ENCODE assay signal across 9 cellular contexts in genomic region chr19:38650911-38651584, GRCh38. TPM values are rescaled to one million over a fixed set of nuclear protein-coding genes. Genes with fewer than 3 reads are reported as not detected.
A peak's percentile ranks its signal among the peaks of the same experiment; 100 is the strongest.
DNase-seq lines count a peak whose midpoint lies in the region; ATAC-seq and TF ChIP-seq lines count a peak whose summit lies in the region.
"Had no signal": no experiment of that assay in that cellular context is flagged by ENCODE, and none has a peak within 500 bp of the region (broad histone marks: within the 10 kb centered on the region; RNA-seq: fewer than 3 reads in every experiment).

No MANE protein-coding gene starts in this region.

- H3K36me3 ChIP-seq in heart right ventricle (peaks cover 0 to 19% (median 0%) of the 10 kb centered on the region in 9 donors), spleen (peaks cover 0 to 17% (median 0%) of the 10 kb centered on the region in 6 donors), SJCRH30 (peaks cover 5% of the 10 kb centered on the region; the same call in 1 of the 2 replicates)

- TF ChIP-seq CTCF in HFFc6 (IDR thresholded peaks at IDR 0.05) (no peak), VCaP (conservative IDR thresholded peaks at IDR 0.05) (no peak), heart right ventricle (IDR thresholded peaks at IDR 0.05) (no peak), spleen (IDR thresholded peaks at IDR 0.05 in 8 of 11, conservative IDR thresholded peaks at IDR 0.05 in 3 of 11) (peak in 1 of 11 experiments; percentile 19)

- DNase-seq in HFFc6 (peak; percentile 68), heart right ventricle (no peak), spleen (no peak), SK-N-DZ (ENCODE audit: low spot score) (no peak), SJCRH30 (no peak)
- no peak for DNase-seq in activated CD4-positive, alpha-beta T cell treated with anti-CD3 and anti-CD28 coated beads, Interleukin-2, amount 10 ng/mL, durations not matched to agents 24 days and 14 days
- DNase-seq: KG1 had no signal

- H3K27ac ChIP-seq in VCaP (peak overlapping the region; percentile 92), heart right ventricle (peak overlapping the region; percentile 77 to 99 (median 96)), spleen (peak overlapping the region in 7 of 8 donors; percentile 83 to 94 (median 93)), SJCRH30 (no peak overlapping the region)

- intact Hi-C loops in heart right ventricle (cut with DNase I): loop anchor here in 6 of 10 donors (5.0 to 10.0 kb wide), 8 partner anchors 41 to 194 kb away; partner anchors contain the start of genes ECH1 (in 1 of the 6) and HNRNPL (in 1 of the 6)
- intact Hi-C loops in spleen (cut with DNase I; ENCODE audit: low total_unique reads): loop anchor here (10.0 kb wide), 1 partner anchor 54 kb away; no protein-coding TSS in a partner anchor
- intact Hi-C loops in activated CD4-positive, alpha-beta T cell treated with anti-CD3 and anti-CD28 coated beads, Interleukin-2, amount 10 ng/mL, durations not matched to agents 24 days and 14 days (cut with micrococcal nuclease): no loop called here

- 38% methylated on average over 12 of the region's 12 CpGs for WGBS in heart right ventricle, 2 donors
- WGBS in spleen, 5 donors: 58 to 76% (median 68%) methylated on average over 12 of the region's 12 CpGs

- H3K9me3 ChIP-seq in heart right ventricle (no peaks in the 10 kb centered on the region), spleen (no peaks in the 10 kb centered on the region), SJCRH30 (replicated peaks) (no peaks in the 10 kb centered on the region)

- H3K27me3 Mint-ChIP-seq in HFFc6 (ENCODE audit: insufficient read depth): peaks cover 6% of the 10 kb centered on the region
- H3K27me3 Mint-ChIP-seq in activated CD4-positive, alpha-beta T cell treated with anti-CD3 and anti-CD28 coated beads, Interleukin-2, amount 10 ng/mL, durations not matched to agents 24 days and 14 days: no peaks in the 10 kb centered on the region

- H3K27me3 ChIP-seq in heart right ventricle: no peaks in the 10 kb centered on the region
- H3K27me3 ChIP-seq in spleen (replicated peaks in 1 of 7): no peaks in the 10 kb centered on the region
- H3K27me3 ChIP-seq in SJCRH30: no peaks in the 10 kb centered on the region

- peak overlapping the region; percentile 74 to 99 (median 86) for H3K4me3 ChIP-seq in heart right ventricle
- peak overlapping the region in 6 of 8 donors; percentile 76 to 94 (median 86) for H3K4me3 ChIP-seq in spleen
- no peak overlapping the region for H3K4me3 ChIP-seq in SJCRH30

- no peak for TF ChIP-seq POLR2A in spleen (IDR thresholded peaks at IDR 0.05)

- peak overlapping the region; percentile 99 for H3K4me3 Mint-ChIP-seq in HFFc6
- H3K4me3 Mint-ChIP-seq in activated CD4-positive, alpha-beta T cell treated with anti-CD3 and anti-CD28 coated beads, Interleukin-2, amount 10 ng/mL, durations not matched to agents 24 days and 14 days: no peak overlapping the region

- ATAC-seq in heart right ventricle (peak in 4 of 8 donors; percentile 0 to 50 (median 4)), HG02840 (IDR thresholded peaks at IDR 0.05; ENCODE audit: low FRiP score, unreplicated experiment) (no peak)

- H3K4me1 Mint-ChIP-seq in HFFc6 (ENCODE audit: low read depth): peaks cover 69% of the 10 kb centered on the region
- peaks cover 70% of the 10 kb centered on the region for H3K4me1 Mint-ChIP-seq in activated CD4-positive, alpha-beta T cell treated with anti-CD3 and anti-CD28 coated beads, Interleukin-2, amount 10 ng/mL, durations not matched to agents 24 days and 14 days

- H3K27ac Mint-ChIP-seq in HFFc6: peak overlapping the region; percentile 99
- H3K27ac Mint-ChIP-seq in activated CD4-positive, alpha-beta T cell treated with anti-CD3 and anti-CD28 coated beads, Interleukin-2, amount 10 ng/mL, durations not matched to agents 24 days and 14 days: no peak overlapping the region

- H3K36me3 Mint-ChIP-seq in HFFc6 (ENCODE audit: low read depth): peaks cover 57% of the 10 kb centered on the region
- peaks cover 45% of the 10 kb centered on the region for H3K36me3 Mint-ChIP-seq in activated CD4-positive, alpha-beta T cell treated with anti-CD3 and anti-CD28 coated beads, Interleukin-2, amount 10 ng/mL, durations not matched to agents 24 days and 14 days (ENCODE audit: low read depth)

- H3K9me3 Mint-ChIP-seq in HFFc6: peaks cover 8% of the 10 kb centered on the region
- H3K9me3 Mint-ChIP-seq in activated CD4-positive, alpha-beta T cell treated with anti-CD3 and anti-CD28 coated beads, Interleukin-2, amount 10 ng/mL, durations not matched to agents 24 days and 14 days: no peaks in the 10 kb centered on the region

- H3K4me1 ChIP-seq in heart right ventricle: peaks cover 26 to 76% (median 72%) of the 10 kb centered on the region in 9 donors
- peaks cover 56 to 89% (median 78%) of the 10 kb centered on the region in 6 donors for H3K4me1 ChIP-seq in spleen
- H3K4me1 ChIP-seq in SJCRH30: peaks cover 51% of the 10 kb centered on the region

RNA-seq across cellular contexts. Expression of gene ACTN4, which starts 3.6 kb away (rescaled TPM):
- total RNA-seq in HFFc6 (2021; fragmentation: NEBNext Ultra II Directional; extraction: Animal tissue kit (Norgen Biotek cat#: 25700)): 1,000 to 10,000 TPM in 5 of 6 experiments, 100 to 1,000 TPM in 1; 972 to 1,299 (median 1,250) TPM
- total RNA-seq in heart right ventricle: 100 to 1,000 TPM; 129 to 291 (median 149) TPM
- 100 to 1,000 TPM in 1 of 2 donors, 10 to 100 TPM in 1; 92.4 to 189 TPM for polyA plus RNA-seq in heart right ventricle
- 100 to 1,000 TPM; 360 to 621 (median 487) TPM for total RNA-seq in spleen
- 100 to 1,000 TPM in 1 of 3 donors, 10 to 100 TPM in 2; 39.3 to 185 (median 51.2) TPM for polyA plus RNA-seq in spleen
- polyA plus RNA-seq in SK-N-DZ (2014; cell fraction: cytosol; rRNA removed): 85.3 and 95.3 TPM in 2 replicates
- 124 and 196 TPM in 2 replicates for polyA plus RNA-seq in SK-N-DZ (2014; cell fraction: nucleus; rRNA removed)
- 166 and 192 TPM in 2 replicates for total RNA-seq in SJCRH30 (2014; rRNA removed; shearing (Covaris generic))
- 243 and 257 TPM in 2 replicates for total RNA-seq in activated CD4-positive, alpha-beta T cell treated with anti-CD3 and anti-CD28 coated beads, Interleukin-2, amount 10 ng/mL, durations not matched to agents 24 days and 14 days

RNA-seq across cellular contexts. Expression of gene EIF3K, which starts 32.1 kb away (rescaled TPM):
- total RNA-seq in HFFc6 (2021; fragmentation: NEBNext Ultra II Directional; extraction: Animal tissue kit (Norgen Biotek cat#: 25700)): 100 to 1,000 TPM; 227 to 241 (median 238) TPM
- total RNA-seq in heart right ventricle (100 to 1,000 TPM; 505 to 677 (median 631) TPM), spleen (100 to 1,000 TPM; 232 to 538 (median 244) TPM)
- polyA plus RNA-seq in heart right ventricle (100 to 1,000 TPM; 572 to 845 TPM), spleen (100 to 1,000 TPM; 276 to 365 (median 328) TPM)
- 411 and 544 TPM in 2 replicates for polyA plus RNA-seq in SK-N-DZ (2014; cell fraction: cytosol; rRNA removed)
- 281 and 323 TPM in 2 replicates for polyA plus RNA-seq in SK-N-DZ (2014; cell fraction: nucleus; rRNA removed)
- 320 and 322 TPM in 2 replicates for total RNA-seq in SJCRH30 (2014; rRNA removed; shearing (Covaris generic))
- total RNA-seq in activated CD4-positive, alpha-beta T cell treated with anti-CD3 and anti-CD28 coated beads, Interleukin-2, amount 10 ng/mL, durations not matched to agents 24 days and 14 days: 321 and 322 TPM in 2 replicates

RNA-seq across cellular contexts. Expression of gene MAP4K1, which starts 33.3 kb away (rescaled TPM):
- total RNA-seq in HFFc6 (2021; fragmentation: NEBNext Ultra II Directional; extraction: Animal tissue kit (Norgen Biotek cat#: 25700)): under 1 TPM in 3 of 6 experiments, not detected in 3; 0.27 to 0.74 (median 0.28) TPM
- 1 to 10 TPM in 8 of 10 donors, under 1 TPM in 2; 0.52 to 9.1 (median 1.5) TPM for total RNA-seq in heart right ventricle
- polyA plus RNA-seq in heart right ventricle: 1 to 10 TPM in 1 of 2 donors, under 1 TPM in 1; 0.99 to 2.1 TPM
- total RNA-seq in spleen: 100 to 1,000 TPM in 4 of 7 donors, 10 to 100 TPM in 3; 58.2 to 163 (median 122) TPM
- 100 to 1,000 TPM in 2 of 3 donors, 10 to 100 TPM in 1; 81.3 to 161 (median 153) TPM for polyA plus RNA-seq in spleen
- polyA plus RNA-seq in SK-N-DZ (2014; cell fraction: cytosol; rRNA removed): 6.8 and 22.6 TPM in 2 replicates
- 15.9 and 17.5 TPM in 2 replicates for polyA plus RNA-seq in SK-N-DZ (2014; cell fraction: nucleus; rRNA removed)
- 1.2 and 1.5 TPM in 2 replicates for total RNA-seq in SJCRH30 (2014; rRNA removed; shearing (Covaris generic))
- total RNA-seq in activated CD4-positive, alpha-beta T cell treated with anti-CD3 and anti-CD28 coated beads, Interleukin-2, amount 10 ng/mL, durations not matched to agents 24 days and 14 days: 156 and 172 TPM in 2 replicates

Comparison
In these comparisons a context has a peak if more than half of its experiments do, and no peak if none do; other contexts are left out.
1. RNA of gene MAP4K1, which starts 33.3 kb away (total RNA-seq): 156 to 172 TPM in activated CD4-positive, alpha-beta T cell treated with anti-CD3 and anti-CD28 coated beads, Interleukin-2, amount 10 ng/mL, durations not matched to agents 24 days and 14 days and 58.2 to 163 TPM in spleen; 0.52 to 9.1 TPM in heart right ventricle, 1.2 to 1.5 TPM in SJCRH30 and 0.27 to 0.74 TPM in HFFc6; every median in the first group is over 4 times any median in the second.